8 cellular contexts compared by ENCODE assay signal in the genomic region with DNA sequence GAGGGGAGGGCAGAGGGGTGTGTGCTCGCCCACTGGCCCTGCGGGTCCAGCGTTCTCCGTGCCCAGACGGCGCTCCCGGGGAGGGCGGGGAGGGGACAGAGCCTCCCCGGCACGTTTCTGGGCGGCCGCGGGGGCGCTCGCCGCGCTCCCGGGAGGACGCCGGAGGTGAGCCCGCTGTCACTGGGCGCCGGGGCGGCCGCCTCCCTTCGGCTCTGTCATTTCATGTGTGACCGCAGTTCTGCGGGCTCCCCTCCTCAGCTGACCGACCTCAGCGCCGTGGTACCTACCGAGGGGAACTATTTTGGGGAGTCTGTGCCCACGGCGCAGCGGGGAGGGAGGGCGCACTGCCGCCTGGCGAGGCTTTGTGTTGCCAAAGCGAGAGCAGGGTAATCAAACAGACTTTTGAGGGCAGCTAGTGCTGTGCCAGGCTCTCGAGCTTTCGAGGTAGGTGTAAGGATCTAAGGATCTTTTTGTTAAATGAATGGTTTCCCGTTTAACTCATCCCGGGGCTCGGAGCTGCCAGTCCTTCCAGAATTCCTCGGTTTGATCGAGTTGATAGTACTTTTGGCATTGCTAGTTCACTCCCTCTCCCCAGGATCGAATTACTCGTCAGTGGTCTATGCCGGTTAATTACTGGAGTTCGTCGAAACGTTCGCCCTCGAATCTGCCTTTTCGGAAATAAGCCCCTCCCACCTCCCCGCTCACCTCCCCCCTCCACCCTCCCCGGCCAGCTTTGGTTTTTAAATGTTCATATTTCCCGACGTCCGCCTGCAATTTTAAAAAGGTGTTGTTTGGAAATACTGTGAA. TPM values are rescaled to one million over a fixed set of nuclear protein-coding genes. Genes with fewer than 3 reads are reported as not detected.
DNase-seq lines count a peak whose midpoint lies in the region; ATAC-seq and TF ChIP-seq lines count a peak whose summit lies in the region.

No MANE protein-coding gene starts in this region.

- H3K9ac ChIP-seq in PC-3 (ENCODE audit: low read length) = peak overlapping the region; percentile 70

- peak overlapping the region; percentile 75 for H3K4me3 ChIP-seq in PC-3 (ENCODE audit: low read length)
- peak overlapping the region; percentile 73 for H3K4me3 ChIP-seq in neuron (ENCODE audit: low read length)
- H3K4me3 ChIP-seq in testis = peak overlapping the region; percentile 80 to 81

- DNase-seq in CD1c-positive myeloid dendritic cell (ENCODE audit: extremely low spot score) (peak; percentile 68), PC-3 (peak; percentile 78), activated gamma-delta T cell treated with Interleukin-2 at 50 U/mL for 16 hours (peak; percentile 51), foreskin keratinocyte (peak; percentile 51 to 67), testis (peak; percentile 69)

- H3K36me3 ChIP-seq in PC-3 (ENCODE audit: low read depth, low read length) (no peaks in the 10 kb centered on the region), neuron (ENCODE audit: insufficient read depth, low read length) (no peaks in the 10 kb centered on the region), testis (ENCODE audit: low read depth, missing control alignments) (no peaks in the 10 kb centered on the region)

- H2AFZ ChIP-seq in PC-3 (ENCODE audit: low read length) (peak overlapping the region; percentile 97), neuron (ENCODE audit: low read depth, low read length) (peak overlapping the region; percentile 100)

- H4K20me1 ChIP-seq in PC-3 (ENCODE audit: low read length) = no peaks in the 10 kb centered on the region

- H3F3A ChIP-seq in PC-3 (ENCODE audit: low read length, unreplicated experiment) = peaks cover 19% of the 10 kb centered on the region

- intact Hi-C loops in PC-3 (cut with micrococcal nuclease) = loop anchor here (2.0 to 5.0 kb wide), 8 partner anchors 194 to 1086 kb away; no protein-coding TSS in a partner anchor
- intact Hi-C loops in testis (cut with DNase I; ENCODE audit: low total_unique reads) = no loop called here

- H3K9me3 ChIP-seq in PC-3 (ENCODE audit: low read length) = no peaks in the 10 kb centered on the region
- H3K9me3 ChIP-seq in neuron (ENCODE audit: low read length) = no peaks in the 10 kb centered on the region
- H3K9me3 ChIP-seq in testis = no peaks in the 10 kb centered on the region

- ATAC-seq in GM19328 (IDR thresholded peaks at IDR 0.05; ENCODE audit: unreplicated experiment) (peak; percentile 46), HG03457 (IDR thresholded peaks at IDR 0.05; ENCODE audit: unreplicated experiment) (peak; percentile 46), PC-3 (peak; percentile 30), foreskin keratinocyte (peak; percentile 45)

- CTCF ChIA-PET in PC-3 (lab: Charles Lee) = interaction anchor here (0.5 to 3.5 kb wide), 24 partner anchors 34 to 914 kb away, joined by 3 to 62 read pairs (median 4); no protein-coding TSS in a partner anchor

- TF ChIP-seq CTCF in PC-3 (conservative IDR thresholded peaks at IDR 0.05; ENCODE audit: low read depth, low read length) = peak; percentile 66
- peak; percentile 46 for TF ChIP-seq CTCF in foreskin keratinocyte (conservative IDR thresholded peaks at IDR 0.05)
- TF ChIP-seq CTCF in testis (IDR thresholded peaks at IDR 0.05) = no peak

- POLR2A ChIA-PET in PC-3 (lab: Charles Lee; ENCODE audit: unreplicated experiment) = interaction anchor here (0.6 to 2.6 kb wide), 15 partner anchors 34 to 899 kb away, joined by 3 to 33 read pairs (median 6); a partner anchor contains a TSS

- WGBS in testis, 2 donors = 0% methylated on average over 25 to 34 of the region's 60 CpGs

- H3K4me1 ChIP-seq in PC-3 (ENCODE audit: insufficient read depth, low read length) (peaks cover 30% of the 10 kb centered on the region), foreskin keratinocyte (peaks cover 24% of the 10 kb centered on the region), neuron (ENCODE audit: insufficient read depth, low read length) (peaks cover 25% of the 10 kb centered on the region), testis (peaks cover 11% of the 10 kb centered on the region)

- TSS peak; percentile 93 for BruUV-seq in PC-3 (replicated peaks; lab: Mats Ljungman, UMichigan)

- no peak for TF ChIP-seq POLR2A in testis (IDR thresholded peaks at IDR 0.05)

- no peaks in the 10 kb centered on the region for H3K9me2 ChIP-seq in PC-3 (replicated peaks; ENCODE audit: low read length)

- H3K27me3 ChIP-seq in PC-3 (ENCODE audit: low read length) (no peaks in the 10 kb centered on the region), foreskin keratinocyte (no peaks in the 10 kb centered on the region), neuron (ENCODE audit: insufficient read depth, low read length) (no peaks in the 10 kb centered on the region), testis (no peaks in the 10 kb centered on the region)

- H3K4me2 ChIP-seq in PC-3 (ENCODE audit: low read length) = peak overlapping the region; percentile 89

- peaks cover 44% of the 10 kb centered on the region for H3K79me2 ChIP-seq in PC-3 (ENCODE audit: low read length)

- H3K27ac ChIP-seq in PC-3 (ENCODE audit: low read length) (peak overlapping the region; percentile 52), foreskin keratinocyte (peak overlapping the region; percentile 86), testis (peak overlapping the region; percentile 89 to 97)

RNA-seq across cellular contexts. Expression of a gene that starts 1.9 kb away (rescaled TPM):
- 24.5 and 26.4 TPM in 2 replicates for total RNA-seq in PC-3 (2014; rRNA removed)
- 11.0 and 12.2 TPM in 2 replicates for total RNA-seq in foreskin keratinocyte
- 2.0 and 2.6 TPM in 2 replicates for polyA plus RNA-seq in foreskin keratinocyte
- total RNA-seq in testis = 10 to 100 TPM; 52.1 to 73.6 TPM
- 14.3 TPM for polyA plus RNA-seq in testis (ENCODE audit: insufficient read depth, low read depth, low replicate concordance)

Comparison
In these comparisons a context has a peak if more than half of its experiments do, and no peak if none do; other contexts are left out.
1. Peak in every context shown above with its lines: DNase-seq, ATAC-seq, H3K4me3 ChIP-seq and H3K27ac ChIP-seq.
2. CTCF ChIP-seq: peak in PC-3 (single experiment) and foreskin keratinocyte (single experiment); none in testis (0 of 3).